In genomic region chr12:63897931-63898330, GRCh38 we compare ENCODE assay signal across 15 cellular contexts. TPM values are rescaled to one million over a fixed set of nuclear protein-coding genes. Genes with fewer than 3 reads are reported as not detected.
A peak's percentile ranks its signal among the peaks of the same experiment; 100 is the strongest.
DNase-seq lines count a peak whose midpoint lies in the region; ATAC-seq, FAIRE-seq and TF ChIP-seq lines count a peak whose summit lies in the region.
"Had no signal": no experiment of that assay in that cellular context is flagged by ENCODE, and none has a peak within 500 bp of the region (broad histone marks: within the 10 kb centered on the region; RNA-seq: fewer than 3 reads in every experiment).

No MANE protein-coding gene starts in this region.

- TF ChIP-seq CTCF in H9 (conservative IDR thresholded peaks at IDR 0.05) (no peak), RWPE2 (IDR thresholded peaks at IDR 0.05; ENCODE audit: poor library complexity, severe bottlenecking) (no peak), pancreas (IDR thresholded peaks at IDR 0.05) (no peak)

- H2BK20ac ChIP-seq in H9 (ENCODE audit: low read depth, low read length, poor library complexity, severe bottlenecking): no peak overlapping the region

- 0 out of 7 replicates have a peak, but pooled peaks cover 0 to 4% (median 0%) of the 10 kb centered on the region in 3 experiments for H3K36me3 Mint-ChIP-seq in H9 (ENCODE audit: insufficient read depth in 1 of 3, low read depth in 3 of 3)
- no peaks in the 10 kb centered on the region for H3K36me3 Mint-ChIP-seq in activated T-helper 17 cell treated with anti-CD3 and anti-CD28 coated beads, Interleukin-2, amount 50 U/mL, for 72 hours (ENCODE audit: low read depth)
- H3K36me3 Mint-ChIP-seq: CD4-positive, alpha-beta memory T cell; natural killer cell had no signal

- H2AK5ac ChIP-seq in H9 (ENCODE audit: insufficient read length, low read length): no peak overlapping the region

- no peak overlapping the region for H2BK15ac ChIP-seq in H9 (ENCODE audit: low read depth, low read length)

- H2BK120ac ChIP-seq in H9 (ENCODE audit: low read depth, low read length, poor library complexity, severe bottlenecking): no peak overlapping the region

- FAIRE-seq in pancreas (lab: Jason Lieb, UNC): no peak

- H3K27me3 Mint-ChIP-seq in H9 (ENCODE audit: low read depth): no peaks in the 10 kb centered on the region
- H3K27me3 Mint-ChIP-seq in activated T-helper 17 cell treated with anti-CD3 and anti-CD28 coated beads, Interleukin-2, amount 50 U/mL, for 72 hours: peaks cover 26% of the 10 kb centered on the region

- H2AFZ ChIP-seq in H9 (ENCODE audit: low read length): no peak overlapping the region

- H3K4me1 Mint-ChIP-seq in H9: peaks cover 18 to 24% of the 10 kb centered on the region in 2 experiments
- peaks cover 5% of the 10 kb centered on the region for H3K4me1 Mint-ChIP-seq in activated T-helper 17 cell treated with anti-CD3 and anti-CD28 coated beads, Interleukin-2, amount 50 U/mL, for 72 hours
- H3K4me1 Mint-ChIP-seq: CD4-positive, alpha-beta memory T cell; natural killer cell had no signal

- no peak overlapping the region for H4K8ac ChIP-seq in H9 (replicated peaks; ENCODE audit: insufficient read length, low read depth, low read length)

- WGBS in H9 (ENCODE audit: extremely low coverage, insufficient read length, low lambda C conversion rate): no CpG with 5 or more reads among the region's 2 CpGs
- 16 to 19% methylated on average over 2 of the region's 2 CpGs for WGBS in pancreas, 2 donors

- H3K4me3 Mint-ChIP-seq in H9: no peak overlapping the region
- no peak overlapping the region for H3K4me3 Mint-ChIP-seq in activated T-helper 17 cell treated with anti-CD3 and anti-CD28 coated beads, Interleukin-2, amount 50 U/mL, for 72 hours
- H3K4me3 Mint-ChIP-seq: activated CD4-positive, alpha-beta T cell treated with anti-CD3 and anti-CD28 coated beads, Interleukin-2, amount 10 ng/mL, durations not matched to agents 7 days and 5 days; CD4-positive, alpha-beta memory T cell; effector memory CD8-positive, alpha-beta T cell; natural killer cell had no signal

- no peaks in the 10 kb centered on the region for H4K20me1 ChIP-seq in H9 (ENCODE audit: control insufficient read depth, insufficient read depth, insufficient read length)

- peaks cover 3% of the 10 kb centered on the region; the same call in 1 of the 2 replicates for H3K4me1 ChIP-seq in H9 (ENCODE audit: insufficient read depth, low read length)
- peaks cover 53% of the 10 kb centered on the region for H3K4me1 ChIP-seq in RWPE2 (ENCODE audit: insufficient read depth, poor library complexity, severe bottlenecking)
- peaks cover 32 to 43% (median 36%) of the 10 kb centered on the region in 3 donors for H3K4me1 ChIP-seq in pancreas
- H3K4me1 ChIP-seq: ascending aorta had no signal

- no peak overlapping the region for H3K4me2 ChIP-seq in H9 (ENCODE audit: insufficient read depth, insufficient read length, low read length)

- no peaks in the 10 kb centered on the region for H3K79me2 ChIP-seq in H9 (ENCODE audit: insufficient read depth, low read length)

- intact Hi-C loops in pancreas (cut with DNase I): no loop called here

- no peak overlapping the region for H2BK12ac ChIP-seq in H9 (ENCODE audit: insufficient read length, low read depth, low read length)

- no peaks in the 10 kb centered on the region for H3K79me1 ChIP-seq in H9 (ENCODE audit: insufficient read depth, low read depth, low read length, poor library complexity, severe bottlenecking)

- DNase-seq in H9 (no peak), RWPE2 (ENCODE audit: low spot score) (no peak), ecto neural progenitor cell (ENCODE audit: low spot score) (peak; percentile 24), pancreas (no peak), midbrain (lab: John Stamatoyannopoulos, UW) (no peak), medulla oblongata (ENCODE audit: extremely low spot score) (no peak)
- DNase-seq: activated CD4-positive, alpha-beta T cell treated with anti-CD3 and anti-CD28 coated beads, Interleukin-2, amount 10 ng/mL, durations not matched to agents 7 days and 5 days; CD4-positive, alpha-beta memory T cell; effector memory CD8-positive, alpha-beta T cell; natural killer cell; NCI-H2171; PC-3 had no signal

- no peak overlapping the region for H4K5ac ChIP-seq in H9 (ENCODE audit: insufficient read length, low read depth, low read length)

- no peak overlapping the region for H2BK5ac ChIP-seq in H9 (ENCODE audit: insufficient read length, low read length)

- no peak overlapping the region for H3K4ac ChIP-seq in H9 (ENCODE audit: low read depth, low read length)

- H3K9ac ChIP-seq in H9 (ENCODE audit: extremely low read depth, insufficient read length, low read length): no peak overlapping the region

- H3K27ac Mint-ChIP-seq in H9: peak overlapping the region; percentile 0 to 57 (median 37); a peak in 5 of 7 replicates
- no peak overlapping the region for H3K27ac Mint-ChIP-seq in activated T-helper 17 cell treated with anti-CD3 and anti-CD28 coated beads, Interleukin-2, amount 50 U/mL, for 72 hours
- H3K27ac Mint-ChIP-seq: activated CD4-positive, alpha-beta T cell treated with anti-CD3 and anti-CD28 coated beads, Interleukin-2, amount 10 ng/mL, durations not matched to agents 7 days and 5 days; effector memory CD8-positive, alpha-beta T cell; natural killer cell had no signal

- H4K91ac ChIP-seq in H9 (ENCODE audit: insufficient read length, low read depth, low read length): no peak overlapping the region

- H3K9me3 ChIP-seq in H9 (ENCODE audit: control insufficient read depth, low read depth, low read length) (no peaks in the 10 kb centered on the region), RWPE2 (ENCODE audit: severe bottlenecking) (no peaks in the 10 kb centered on the region), pancreas (no peaks in the 10 kb centered on the region)
- H3K9me3 ChIP-seq: ascending aorta had no signal

- no peak for ATAC-seq in RWPE2 (ENCODE audit: low read depth)
- ATAC-seq in pancreas: peak; percentile 26 to 56 (median 54)
- no peak for ATAC-seq in activated T-helper 17 cell treated with anti-CD3 and anti-CD28 coated beads, Interleukin-2, amount 50 U/mL, for 72 hours (replicated peaks)
- ATAC-seq in GM19397 (IDR thresholded peaks at IDR 0.05; ENCODE audit: unreplicated experiment): no peak
- ATAC-seq: effector memory CD8-positive, alpha-beta T cell; natural killer cell; PC-3 had no signal

- no peaks in the 10 kb centered on the region for H3K23me2 ChIP-seq in H9 (ENCODE audit: insufficient read length, low read depth, low read length, poor library complexity, severe bottlenecking)

- no peak overlapping the region for H3K27ac ChIP-seq in H9 (ENCODE audit: insufficient read length, low read depth, low read length)
- peak overlapping the region; percentile 19 for H3K27ac ChIP-seq in RWPE2 (ENCODE audit: poor library complexity, severe bottlenecking)
- peak overlapping the region; percentile 44 to 85 (median 66) for H3K27ac ChIP-seq in pancreas
- H3K27ac ChIP-seq: ascending aorta had no signal

- H3K27me3 ChIP-seq in H9 (ENCODE audit: insufficient read depth, low read length) (no peaks in the 10 kb centered on the region), RWPE2 (ENCODE audit: insufficient read depth, poor library complexity, severe bottlenecking) (no peaks in the 10 kb centered on the region), pancreas (no peaks in the 10 kb centered on the region)
- H3K27me3 ChIP-seq: ascending aorta had no signal

- H3K18ac ChIP-seq in H9 (ENCODE audit: insufficient read length, low read depth, low read length): no peak overlapping the region

- H3T11ph ChIP-seq in H9 (ENCODE audit: low read length): no peak overlapping the region

- no peak overlapping the region for H3K56ac ChIP-seq in H9 (ENCODE audit: insufficient read length, low read depth, low read length)

- H3K9me3 Mint-ChIP-seq in H9: peaks cover 0 to 3% of the 10 kb centered on the region in 2 experiments; a peak in 1 of 5 replicates
- no peaks in the 10 kb centered on the region for H3K9me3 Mint-ChIP-seq in activated T-helper 17 cell treated with anti-CD3 and anti-CD28 coated beads, Interleukin-2, amount 50 U/mL, for 72 hours
- H3K9me3 Mint-ChIP-seq: activated CD4-positive, alpha-beta T cell treated with anti-CD3 and anti-CD28 coated beads, Interleukin-2, amount 10 ng/mL, durations not matched to agents 7 days and 5 days; CD4-positive, alpha-beta memory T cell; effector memory CD8-positive, alpha-beta T cell; natural killer cell had no signal

- H3K36me3 ChIP-seq in RWPE2 (ENCODE audit: low read depth) (no peaks in the 10 kb centered on the region), pancreas (no peaks in the 10 kb centered on the region)
- H3K36me3 ChIP-seq: ascending aorta had no signal

- H3K14ac ChIP-seq in H9 (ENCODE audit: insufficient read depth, low read length): no peak overlapping the region

- H3K4me3 ChIP-seq in RWPE2 (ENCODE audit: severe bottlenecking) (no peak overlapping the region), pancreas (peak overlapping the region in 1 of 4 donors; percentile 4)
- H3K4me3 ChIP-seq: ascending aorta had no signal

- no peak overlapping the region for H3K23ac ChIP-seq in H9 (ENCODE audit: insufficient read length, low read depth, low read length)

RNA-seq across cellular contexts. Expression of gene SRGAP1, which starts 53.4 kb away (rescaled TPM):
- total RNA-seq in H9 (2021): 3.4 and 4.8 TPM in 2 replicates
- 10 to 100 TPM in 2 of 6 donors, 1 to 10 TPM in 4; 6.7 to 13.3 (median 8.8) TPM for total RNA-seq in pancreas
- polyA plus RNA-seq in pancreas: 1 to 10 TPM; 2.5 to 4.7 TPM
- under 1 TPM; 0.06 to 0.29 TPM for total RNA-seq in activated T-helper 17 cell treated with anti-CD3 and anti-CD28 coated beads, Interleukin-2, amount 50 U/mL, for 72 hours
- total RNA-seq: activated CD4-positive, alpha-beta T cell treated with anti-CD3 and anti-CD28 coated beads, Interleukin-2, amount 10 ng/mL, durations not matched to agents 7 days and 5 days had no signal

Comparison
In these comparisons a context has a peak if more than half of its experiments do, and no peak if none do; other contexts are left out.
1. ATAC-seq: peak in pancreas (4 of 4); none in RWPE2 (single experiment), activated T-helper 17 cell treated with anti-CD3 and anti-CD28 coated beads, Interleukin-2, amount 50 U/mL, for 72 hours (single experiment) and GM19397 (single experiment).